In genomic region chr10:24360286-24361127, GRCh38 we compare ENCODE assay signal across 8 cellular contexts.
DNase-seq lines count a peak whose midpoint lies in the region; ATAC-seq lines count a peak whose summit lies in the region.

No MANE protein-coding gene starts in this region.

- H3K4me1 Mint-ChIP-seq in activated naive CD4-positive, alpha-beta T cell treated with anti-CD3 and anti-CD28 coated beads for 36 hours (ENCODE audit: low read depth) = no peaks in the 10 kb centered on the region
- no peaks in the 10 kb centered on the region for H3K4me1 Mint-ChIP-seq in activated T-helper 17 cell treated with anti-CD3 and anti-CD28 coated beads, Interleukin-2, amount 50 U/mL, for 72 hours

- peak; percentile 68 for ATAC-seq in HG02623 (IDR thresholded peaks at IDR 0.05; ENCODE audit: unreplicated experiment)
- peak; percentile 51 for ATAC-seq in activated T-helper 17 cell treated with anti-CD3 and anti-CD28 coated beads, Interleukin-2, amount 50 U/mL, for 72 hours (replicated peaks)
- peak; percentile 84 for ATAC-seq in Right ventricle myocardium superior (ENCODE audit: poor library complexity)
- ATAC-seq in GM19328 (IDR thresholded peaks at IDR 0.05; ENCODE audit: unreplicated experiment) = no peak

- H3K4me3 Mint-ChIP-seq in activated naive CD4-positive, alpha-beta T cell treated with anti-CD3 and anti-CD28 coated beads for 36 hours = no peak overlapping the region
- H3K4me3 Mint-ChIP-seq in activated T-helper 17 cell treated with anti-CD3 and anti-CD28 coated beads, Interleukin-2, amount 50 U/mL, for 72 hours = no peak overlapping the region

- no peak overlapping the region for H3K27ac Mint-ChIP-seq in activated naive CD4-positive, alpha-beta T cell treated with anti-CD3 and anti-CD28 coated beads for 36 hours
- H3K27ac Mint-ChIP-seq in activated T-helper 17 cell treated with anti-CD3 and anti-CD28 coated beads, Interleukin-2, amount 50 U/mL, for 72 hours = no peak overlapping the region

- H3K9me3 Mint-ChIP-seq in activated naive CD4-positive, alpha-beta T cell treated with anti-CD3 and anti-CD28 coated beads for 36 hours = no peaks in the 10 kb centered on the region
- no peaks in the 10 kb centered on the region for H3K9me3 Mint-ChIP-seq in activated T-helper 17 cell treated with anti-CD3 and anti-CD28 coated beads, Interleukin-2, amount 50 U/mL, for 72 hours

- H3K27me3 Mint-ChIP-seq in activated naive CD4-positive, alpha-beta T cell treated with anti-CD3 and anti-CD28 coated beads for 36 hours (ENCODE audit: low read depth) = peaks cover 4% of the 10 kb centered on the region
- peaks cover 3% of the 10 kb centered on the region for H3K27me3 Mint-ChIP-seq in activated T-helper 17 cell treated with anti-CD3 and anti-CD28 coated beads, Interleukin-2, amount 50 U/mL, for 72 hours

- peak; percentile 74 for DNase-seq in activated naive CD4-positive, alpha-beta T cell treated with anti-CD3 and anti-CD28 coated beads for 36 hours
- no peak for DNase-seq in activated naive CD4-positive, alpha-beta T cell treated with anti-CD3 and anti-CD28 coated beads, Interleukin-2, amount 50 U/mL, for 16 hours
- peak; percentile 19 for DNase-seq in NCI-H2029 (lab: John Stamatoyannopoulos, UW)
- DNase-seq in Right ventricle myocardium superior = peak; percentile 79
- peak; percentile 60 for DNase-seq in renal cortical epithelial cell (ENCODE audit: low read depth)

- H3K36me3 Mint-ChIP-seq in activated naive CD4-positive, alpha-beta T cell treated with anti-CD3 and anti-CD28 coated beads for 36 hours (ENCODE audit: low read depth) = no peaks in the 10 kb centered on the region
- no peaks in the 10 kb centered on the region for H3K36me3 Mint-ChIP-seq in activated T-helper 17 cell treated with anti-CD3 and anti-CD28 coated beads, Interleukin-2, amount 50 U/mL, for 72 hours (ENCODE audit: low read depth)

- CTCF ChIA-PET in activated naive CD4-positive, alpha-beta T cell treated with anti-CD3 and anti-CD28 coated beads for 36 hours (lab: Charles Lee) = interaction anchor here (1.2 to 2.5 kb wide), 2 partner anchors 156 to 367 kb away, joined by 3 to 6 read pairs; no protein-coding TSS in a partner anchor

- intact Hi-C loops in activated naive CD4-positive, alpha-beta T cell treated with anti-CD3 and anti-CD28 coated beads for 36 hours (cut with micrococcal nuclease) = loop anchor here (1.0 to 10.0 kb wide), 5 partner anchors 143 to 1202 kb away; no protein-coding TSS in a partner anchor
- intact Hi-C loops in Right ventricle myocardium superior (cut with DNase I) = no loop called here
